In genomic region chr11:119320593-119321524, GRCh38 we compare ENCODE assay signal across 1 cellular context.
TF ChIP-seq lines count a peak whose summit lies in the region.

No MANE protein-coding gene starts in this region.

TF ChIP-seq in HEK293, 187 proteins besides CTCF, POLR2A, EP300 and RAD21 (continued from another document and continues in another):
- peak; percentile 22; the same call in 1 of the 2 replicates for TF ChIP-seq PRDM10 (tag by site-specific recombination; IDR thresholded peaks at IDR 0.05)
- peak; percentile 55 for TF ChIP-seq ZNF335 (tag by site-specific recombination; conservative IDR thresholded peaks at IDR 0.05)
- TF ChIP-seq SP2 (tag by site-specific recombination; IDR thresholded peaks at IDR 0.05), result peak; percentile 47
- TF ChIP-seq MZF1 (tag by site-specific recombination; IDR thresholded peaks at IDR 0.05; ENCODE audit: borderline replicate concordance), result no peak
- TF ChIP-seq ZNF157 (tag by site-specific recombination; IDR thresholded peaks at IDR 0.05), result no peak
- TF ChIP-seq ZNF677 (tag by site-specific recombination; IDR thresholded peaks at IDR 0.05), result no peak
- no peak for TF ChIP-seq ZNF548 (tag by site-specific recombination; IDR thresholded peaks at IDR 0.05)
- TF ChIP-seq ZNF707 (tag by site-specific recombination; IDR thresholded peaks at IDR 0.05), result no peak
- peak; percentile 60 for TF ChIP-seq ZIC2 (tag by site-specific recombination; IDR thresholded peaks at IDR 0.05)
- TF ChIP-seq, protein P1, sequence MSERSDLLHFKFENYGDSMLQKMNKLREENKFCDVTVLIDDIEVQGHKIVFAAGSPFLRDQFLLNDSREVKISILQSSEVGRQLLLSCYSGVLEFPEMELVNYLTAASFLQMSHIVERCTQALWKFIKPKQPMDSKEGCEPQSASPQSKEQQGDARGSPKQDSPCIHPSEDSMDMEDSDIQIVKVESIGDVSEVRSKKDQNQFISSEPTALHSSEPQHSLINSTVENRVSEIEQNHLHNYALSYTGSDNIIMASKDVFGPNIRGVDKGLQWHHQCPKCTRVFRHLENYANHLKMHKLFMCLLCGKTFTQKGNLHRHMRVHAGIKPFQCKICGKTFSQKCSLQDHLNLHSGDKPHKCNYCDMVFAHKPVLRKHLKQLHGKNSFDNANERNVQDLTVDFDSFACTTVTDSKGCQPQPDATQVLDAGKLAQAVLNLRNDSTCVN (tag by site-specific recombination; optimal IDR thresholded peaks at IDR 0.05), result peak; percentile 75
- TF ChIP-seq ZBTB49 (tag by site-specific recombination; IDR thresholded peaks at IDR 0.05; ENCODE audit: low read depth), result no peak
- TF ChIP-seq IKZF3 (tag by site-specific recombination; IDR thresholded peaks at IDR 0.05), result peak; percentile 47; the same call in 1 of the 2 replicates
- no peak for TF ChIP-seq TRIM28 (IDR thresholded peaks at IDR 0.05; ENCODE audit: borderline replicate concordance, low read length)
- no peak for TF ChIP-seq ZNF544 (tag by site-specific recombination; IDR thresholded peaks at IDR 0.05)
- 0 out of 2 replicates have a peak, but pooled peaks have one; percentile 19 for TF ChIP-seq GLIS2 (tag by site-specific recombination; IDR thresholded peaks at IDR 0.05)
- no peak for TF ChIP-seq ZBTB7A (tag by site-specific recombination; IDR thresholded peaks at IDR 0.05; ENCODE audit: low read depth)
- no peak for TF ChIP-seq ZNF585B (tag by site-specific recombination; IDR thresholded peaks at IDR 0.05)
- no peak for TF ChIP-seq ZNF580 (tag by site-specific recombination; IDR thresholded peaks at IDR 0.05)
- TF ChIP-seq, protein P2, sequence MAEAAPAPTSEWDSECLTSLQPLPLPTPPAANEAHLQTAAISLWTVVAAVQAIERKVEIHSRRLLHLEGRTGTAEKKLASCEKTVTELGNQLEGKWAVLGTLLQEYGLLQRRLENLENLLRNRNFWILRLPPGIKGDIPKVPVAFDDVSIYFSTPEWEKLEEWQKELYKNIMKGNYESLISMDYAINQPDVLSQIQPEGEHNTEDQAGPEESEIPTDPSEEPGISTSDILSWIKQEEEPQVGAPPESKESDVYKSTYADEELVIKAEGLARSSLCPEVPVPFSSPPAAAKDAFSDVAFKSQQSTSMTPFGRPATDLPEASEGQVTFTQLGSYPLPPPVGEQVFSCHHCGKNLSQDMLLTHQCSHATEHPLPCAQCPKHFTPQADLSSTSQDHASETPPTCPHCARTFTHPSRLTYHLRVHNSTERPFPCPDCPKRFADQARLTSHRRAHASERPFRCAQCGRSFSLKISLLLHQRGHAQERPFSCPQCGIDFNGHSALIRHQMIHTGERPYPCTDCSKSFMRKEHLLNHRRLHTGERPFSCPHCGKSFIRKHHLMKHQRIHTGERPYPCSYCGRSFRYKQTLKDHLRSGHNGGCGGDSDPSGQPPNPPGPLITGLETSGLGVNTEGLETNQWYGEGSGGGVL (tag by site-specific recombination; IDR thresholded peaks at IDR 0.05), result no peak
- TF ChIP-seq ZNF629 (tag by site-specific recombination; IDR thresholded peaks at IDR 0.05), result no peak
- peak; percentile 55 for TF ChIP-seq ZNF341 (tag by site-specific recombination; IDR thresholded peaks at IDR 0.05; ENCODE audit: low read depth)
- TF ChIP-seq ZNF747 (tag by site-specific recombination; IDR thresholded peaks at IDR 0.05), result no peak
- TF ChIP-seq ZNF239 (tag by site-specific recombination; IDR thresholded peaks at IDR 0.05), result no peak
- no peak for TF ChIP-seq ZNF792 (tag by site-specific recombination; IDR thresholded peaks at IDR 0.05)
- TF ChIP-seq, protein P3, sequence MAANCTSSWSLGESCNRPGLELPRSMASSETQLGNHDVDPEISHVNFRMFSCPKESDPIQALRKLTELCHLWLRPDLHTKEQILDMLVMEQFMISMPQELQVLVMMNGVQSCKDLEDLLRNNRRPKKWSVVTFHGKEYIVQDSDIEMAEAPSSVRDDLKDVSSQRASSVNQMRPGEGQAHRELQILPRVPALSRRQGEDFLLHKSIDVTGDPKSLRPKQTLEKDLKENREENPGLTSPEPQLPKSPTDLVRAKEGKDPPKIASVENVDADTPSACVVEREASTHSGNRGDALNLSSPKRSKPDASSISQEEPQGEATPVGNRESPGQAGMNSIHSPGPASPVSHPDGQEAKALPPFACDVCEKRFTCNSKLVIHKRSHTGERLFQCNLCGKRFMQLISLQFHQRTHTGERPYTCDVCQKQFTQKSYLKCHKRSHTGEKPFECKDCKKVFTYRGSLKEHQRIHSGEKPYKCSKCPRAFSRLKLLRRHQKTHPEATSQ (tag by site-specific recombination; IDR thresholded peaks at IDR 0.05), result no peak
- peak; percentile 35; the same call in 1 of the 2 replicates for TF ChIP-seq FEZF1 (tag by site-specific recombination; IDR thresholded peaks at IDR 0.05)
- 0 out of 2 replicates have a peak, but pooled peaks have one; percentile 18 for TF ChIP-seq SP3 (tag by site-specific recombination; IDR thresholded peaks at IDR 0.05)
- TF ChIP-seq KLF8 (tag by site-specific recombination; IDR thresholded peaks at IDR 0.05), result no peak
- TF ChIP-seq YY1 (tag by site-specific recombination; IDR thresholded peaks at IDR 0.05), result no peak
- TF ChIP-seq, protein P4, sequence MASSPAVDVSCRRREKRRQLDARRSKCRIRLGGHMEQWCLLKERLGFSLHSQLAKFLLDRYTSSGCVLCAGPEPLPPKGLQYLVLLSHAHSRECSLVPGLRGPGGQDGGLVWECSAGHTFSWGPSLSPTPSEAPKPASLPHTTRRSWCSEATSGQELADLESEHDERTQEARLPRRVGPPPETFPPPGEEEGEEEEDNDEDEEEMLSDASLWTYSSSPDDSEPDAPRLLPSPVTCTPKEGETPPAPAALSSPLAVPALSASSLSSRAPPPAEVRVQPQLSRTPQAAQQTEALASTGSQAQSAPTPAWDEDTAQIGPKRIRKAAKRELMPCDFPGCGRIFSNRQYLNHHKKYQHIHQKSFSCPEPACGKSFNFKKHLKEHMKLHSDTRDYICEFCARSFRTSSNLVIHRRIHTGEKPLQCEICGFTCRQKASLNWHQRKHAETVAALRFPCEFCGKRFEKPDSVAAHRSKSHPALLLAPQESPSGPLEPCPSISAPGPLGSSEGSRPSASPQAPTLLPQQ (tag by site-specific recombination; IDR thresholded peaks at IDR 0.05), result peak; percentile 88
- TF ChIP-seq, protein P5, sequence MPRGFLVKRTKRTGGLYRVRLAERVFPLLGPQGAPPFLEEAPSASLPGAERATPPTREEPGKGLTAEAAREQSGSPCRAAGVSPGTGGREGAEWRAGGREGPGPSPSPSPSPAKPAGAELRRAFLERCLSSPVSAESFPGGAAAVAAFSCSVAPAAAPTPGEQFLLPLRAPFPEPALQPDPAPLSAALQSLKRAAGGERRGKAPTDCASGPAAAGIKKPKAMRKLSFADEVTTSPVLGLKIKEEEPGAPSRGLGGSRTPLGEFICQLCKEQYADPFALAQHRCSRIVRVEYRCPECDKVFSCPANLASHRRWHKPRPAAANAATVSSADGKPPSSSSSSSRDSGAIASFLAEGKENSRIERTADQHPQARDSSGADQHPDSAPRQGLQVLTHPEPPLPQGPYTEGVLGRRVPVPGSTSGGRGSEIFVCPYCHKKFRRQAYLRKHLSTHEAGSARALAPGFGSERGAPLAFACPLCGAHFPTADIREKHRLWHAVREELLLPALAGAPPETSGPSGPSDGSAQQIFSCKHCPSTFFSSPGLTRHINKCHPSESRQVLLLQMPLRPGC (tag by site-specific recombination; IDR thresholded peaks at IDR 0.05), result no peak
- no peak; the same call in 1 of the 2 replicates for TF ChIP-seq PATZ1 (tag by site-specific recombination; IDR thresholded peaks at IDR 0.05)
- TF ChIP-seq, protein P6, sequence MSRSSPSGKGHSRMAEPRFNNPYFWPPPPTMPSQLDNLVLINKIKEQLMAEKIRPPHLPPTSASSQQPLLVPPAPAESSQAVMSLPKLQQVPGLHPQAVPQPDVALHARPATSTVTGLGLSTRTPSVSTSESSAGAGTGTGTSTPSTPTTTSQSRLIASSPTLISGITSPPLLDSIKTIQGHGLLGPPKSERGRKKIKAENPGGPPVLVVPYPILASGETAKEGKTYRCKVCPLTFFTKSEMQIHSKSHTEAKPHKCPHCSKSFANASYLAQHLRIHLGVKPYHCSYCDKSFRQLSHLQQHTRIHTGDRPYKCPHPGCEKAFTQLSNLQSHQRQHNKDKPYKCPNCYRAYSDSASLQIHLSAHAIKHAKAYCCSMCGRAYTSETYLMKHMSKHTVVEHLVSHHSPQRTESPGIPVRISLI (tag by site-specific recombination; IDR thresholded peaks at IDR 0.05), result no peak
- no peak for TF ChIP-seq ZBTB6 (tag by site-specific recombination; IDR thresholded peaks at IDR 0.05)
- peak; percentile 65 for TF ChIP-seq ZNF423 (tag by site-specific recombination; IDR thresholded peaks at IDR 0.05)
- peak; percentile 66; the same call in 1 of the 2 replicates for TF ChIP-seq ZFHX2 (tag by site-specific recombination; conservative IDR thresholded peaks at IDR 0.05)
- TF ChIP-seq, protein P7, sequence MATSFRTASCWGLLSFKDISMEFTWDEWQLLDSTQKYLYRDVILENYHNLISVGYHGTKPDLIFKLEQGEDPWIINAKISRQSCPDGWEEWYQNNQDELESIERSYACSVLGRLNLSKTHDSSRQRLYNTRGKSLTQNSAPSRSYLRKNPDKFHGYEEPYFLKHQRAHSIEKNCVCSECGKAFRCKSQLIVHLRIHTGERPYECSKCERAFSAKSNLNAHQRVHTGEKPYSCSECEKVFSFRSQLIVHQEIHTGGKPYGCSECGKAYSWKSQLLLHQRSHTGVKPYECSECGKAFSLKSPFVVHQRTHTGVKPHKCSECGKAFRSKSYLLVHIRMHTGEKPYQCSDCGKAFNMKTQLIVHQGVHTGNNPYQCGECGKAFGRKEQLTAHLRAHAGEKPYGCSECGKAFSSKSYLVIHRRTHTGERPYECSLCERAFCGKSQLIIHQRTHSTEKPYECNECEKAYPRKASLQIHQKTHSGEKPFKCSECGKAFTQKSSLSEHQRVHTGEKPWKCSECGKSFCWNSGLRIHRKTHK (tag by site-specific recombination; IDR thresholded peaks at IDR 0.05), result no peak
- no peak for TF ChIP-seq ZNF223 (tag by site-specific recombination; IDR thresholded peaks at IDR 0.05)
